ENCODE assay signal across 8 cellular contexts in genomic region chr1:247007511-247008405, GRCh38. TPM values are rescaled to one million over a fixed set of nuclear protein-coding genes. Genes with fewer than 3 reads are reported as not detected.
DNase-seq lines count a peak whose midpoint lies in the region; ATAC-seq and TF ChIP-seq lines count a peak whose summit lies in the region.

Gene ZNF695 (minus strand): TSS chr1:247008057. CDS start chr1:247007908, 149 bp downstream.

- no peak for TF ChIP-seq RAD21 in liver (IDR thresholded peaks at IDR 0.05)

- H3K36me3 ChIP-seq in duodenal mucosa (ENCODE audit: control insufficient read depth in 1 of 2, insufficient read depth in 2 of 2, low read length in 2 of 2) (no peaks in the 10 kb centered on the region), liver (ENCODE audit: control insufficient read depth in 4 of 4, insufficient read depth in 3 of 4, low read depth in 1 of 4, low read length in 3 of 4) (no peaks in the 10 kb centered on the region)

- CTCF ChIA-PET in AG04450 (lab: Charles Lee) = interaction anchor here (0.7 to 1.0 kb wide), 2 partner anchors 72 to 100 kb away, joined by 3 to 6 read pairs; no protein-coding TSS in a partner anchor

- H3K9me3 ChIP-seq in AG04450 (ENCODE audit: control insufficient read depth, insufficient read depth, low read length) = peaks cover 9% of the 10 kb centered on the region
- H3K9me3 ChIP-seq in duodenal mucosa (ENCODE audit: control insufficient read depth in 1 of 2, low read length in 2 of 2) = peaks cover 2 to 9% of the 10 kb centered on the region in 2 donors
- peaks cover 4 to 31% (median 18%) of the 10 kb centered on the region in 4 donors for H3K9me3 ChIP-seq in liver (ENCODE audit: control insufficient read depth in 4 of 4, low read length in 3 of 4)

- 4% methylated on average over 58 of the region's 58 CpGs for WGBS in liver

- H3K27ac ChIP-seq in AG04450 (ENCODE audit: low read depth, low read length) (peak within 1 kb of the TSS; percentile 57), duodenal mucosa (ENCODE audit: low read depth, low read length) (no peak within 1 kb of the TSS), liver (ENCODE audit: low read depth in 1 of 2, low read length in 2 of 2) (no peak within 1 kb of the TSS)

- POLR2A ChIA-PET in AG04450 (lab: Yijun Ruan, JAX) = interaction anchor here (0.7 kb wide), 2 partner anchors 32 to 156 kb away, joined by 4 to 5 read pairs; no protein-coding TSS in a partner anchor

- TF ChIP-seq POLR2A in GM18526 (IDR thresholded peaks at IDR 0.05; ENCODE audit: extremely low read depth, insufficient read length) = peak; percentile 61

- H3K27me3 ChIP-seq in AG04450 (ENCODE audit: control insufficient read depth, insufficient read depth, low read length) = no peaks in the 10 kb centered on the region
- H3K27me3 ChIP-seq in duodenal mucosa (ENCODE audit: control insufficient read depth in 1 of 2, insufficient read depth in 2 of 2, low read length in 2 of 2) = no peaks in the 10 kb centered on the region
- peaks cover 0 to 4% (median 0%) of the 10 kb centered on the region in 4 donors for H3K27me3 ChIP-seq in liver (ENCODE audit: control insufficient read depth in 4 of 4, insufficient read depth in 4 of 4, low read length in 3 of 4)

- DNase-seq in AG04450 (ENCODE audit: low read depth, low spot score) (peak; percentile 82), NCI-H2196 treated with DMSO at 0.1 percent for 48 hours (lab: John Stamatoyannopoulos, UW; ENCODE audit: unreplicated experiment) (peak; percentile 41)
- DNase-seq in activated CD4-positive, alpha-beta T cell treated with anti-CD3 and anti-CD28 coated beads for 1 hour = peak; percentile 9
- DNase-seq in stimulated activated CD4-positive, alpha-beta T cell treated with anti-CD3 and anti-CD28 coated beads, Interleukin-2, amount 100 ng/mL, for 48 hours = peak; percentile 21 to 48

- peak within 1 kb of the TSS; percentile 83 for H3K4me3 ChIP-seq in AG04450 (ENCODE audit: low read depth, low read length)
- H3K4me3 ChIP-seq in duodenal mucosa (ENCODE audit: low read depth in 1 of 2, low read length in 2 of 2) = peak within 1 kb of the TSS; percentile 76 to 77
- peak within 1 kb of the TSS in 2 of 3 donors; percentile 49 to 52 for H3K4me3 ChIP-seq in liver (ENCODE audit: low read depth in 1 of 3, low read length in 3 of 3)

- H3K4me1 ChIP-seq in duodenal mucosa (ENCODE audit: control insufficient read depth in 1 of 2, insufficient read depth in 2 of 2, low read length in 2 of 2) = no peaks in the 10 kb centered on the region
- H3K4me1 ChIP-seq in liver (ENCODE audit: control insufficient read depth in 4 of 4, insufficient read depth in 4 of 4, low read length in 3 of 4) = peaks cover 0 to 5% (median 1%) of the 10 kb centered on the region in 4 donors

- ATAC-seq in HG03039 (IDR thresholded peaks at IDR 0.05; ENCODE audit: unreplicated experiment) = peak; percentile 99

- H3K9ac ChIP-seq in duodenal mucosa (ENCODE audit: low read depth in 1 of 2, low read length in 2 of 2) (peak within 1 kb of the TSS; percentile 33 to 49), liver (ENCODE audit: low read depth in 1 of 2, low read length in 2 of 2) (no peak within 1 kb of the TSS)

- no peak for TF ChIP-seq CTCF in AG04450 (IDR thresholded peaks at IDR 0.05; ENCODE audit: low read depth, low read length)
- TF ChIP-seq CTCF in liver (IDR thresholded peaks at IDR 0.05; ENCODE audit: low read depth, low read length, missing input control) = no peak

TF ChIP-seq in liver, 16 proteins besides CTCF, POLR2A, EP300 and RAD21:
- no peak for TF ChIP-seq NR2F2 (IDR thresholded peaks at IDR 0.05)
- TF ChIP-seq, protein P1, sequence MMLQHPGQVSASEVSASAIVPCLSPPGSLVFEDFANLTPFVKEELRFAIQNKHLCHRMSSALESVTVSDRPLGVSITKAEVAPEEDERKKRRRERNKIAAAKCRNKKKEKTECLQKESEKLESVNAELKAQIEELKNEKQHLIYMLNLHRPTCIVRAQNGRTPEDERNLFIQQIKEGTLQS (IDR thresholded peaks at IDR 0.05) = no peak
- no peak for TF ChIP-seq EGR1 (IDR thresholded peaks at IDR 0.05; ENCODE audit: low read depth in 2 of 2)
- no peak for TF ChIP-seq JUND (IDR thresholded peaks at IDR 0.05)
- TF ChIP-seq FOXA2 (IDR thresholded peaks at IDR 0.05) = no peak
- TF ChIP-seq TAF1 (conservative IDR thresholded peaks at IDR 0.05) = no peak
- TF ChIP-seq YY1 (IDR thresholded peaks at IDR 0.05) = no peak
- TF ChIP-seq HNF4G (IDR thresholded peaks at IDR 0.05) = no peak
- TF ChIP-seq GABPA (IDR thresholded peaks at IDR 0.05 in 1 of 2, conservative IDR thresholded peaks at IDR 0.05 in 1 of 2) = no peak
- no peak for TF ChIP-seq FOXA1 (IDR thresholded peaks at IDR 0.05)
- no peak for TF ChIP-seq RXRA (IDR thresholded peaks at IDR 0.05)

RNA-seq across cellular contexts. Expression of gene ZNF695, which starts in this region (rescaled TPM):
- polyA plus RNA-seq in AG04450 (2011; rRNA removed) (1.0 and 1.2 TPM in 2 replicates), liver (not detected)
- 0.37 and 0.65 TPM in 2 replicates for polyA minus RNA-seq in AG04450 (2011; rRNA and poly(A)+ RNA removed)
- 1 to 10 TPM in 1 of 2 donors, not detected in 1; 1.5 TPM for total RNA-seq in liver

Comparison
In these comparisons a context has a peak if more than half of its experiments do, and no peak if none do; other contexts are left out.
1. DNase-seq: peak in every context shown above with its lines; median percentile 82 in AG04450; 41 in NCI-H2196 treated with DMSO at 0.1 percent for 48 hours; 34 in stimulated activated CD4-positive, alpha-beta T cell treated with anti-CD3 and anti-CD28 coated beads, Interleukin-2, amount 100 ng/mL, for 48 hours; 9 in activated CD4-positive, alpha-beta T cell treated with anti-CD3 and anti-CD28 coated beads for 1 hour.
2. H3K9ac ChIP-seq: peak in duodenal mucosa (2 of 2); none in liver (0 of 2).
3. Peak in every context shown above with its lines, with median percentiles within 50 percentile points of each other: H3K4me3 ChIP-seq.